In the genomic region with DNA sequence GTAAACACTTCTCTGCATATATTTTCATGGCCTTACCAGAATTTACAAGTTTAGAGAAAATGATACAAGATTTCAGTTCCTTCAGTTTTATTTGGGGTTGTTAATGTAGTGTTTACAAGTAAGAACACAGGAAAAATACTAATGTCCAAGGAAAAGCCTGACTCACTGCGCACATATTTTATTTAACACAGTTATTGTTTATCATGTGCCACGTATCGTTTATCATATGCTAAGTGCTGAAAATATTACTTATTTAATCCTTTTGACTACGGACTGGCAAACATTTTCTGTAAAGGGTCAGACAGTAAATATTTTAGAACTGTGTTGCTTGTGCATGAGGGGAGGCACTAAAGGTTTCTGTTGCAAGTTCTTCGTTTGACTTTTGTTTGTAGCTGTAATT, we compare ENCODE assay signal across 25 cellular contexts. TPM values are rescaled to one million over a fixed set of nuclear protein-coding genes. Genes with fewer than 3 reads are reported as not detected.
"Had no signal": no experiment of that assay in that cellular context is flagged by ENCODE, and none has a peak within 500 bp of the region (broad histone marks: within the 10 kb centered on the region; RNA-seq: fewer than 3 reads in every experiment).

No MANE protein-coding gene starts in this region.

- H3K4me2 ChIP-seq: PC-9 had no signal

- H3K36me3 ChIP-seq: brain microvascular endothelial cell, cardiac muscle cell had no signal

- H3K27ac ChIP-seq: brain microvascular endothelial cell, cardiac muscle cell, PC-9, VCaP had no signal

- DNase-seq: activated CD4-positive, alpha-beta memory T cell treated with anti-CD3 and anti-CD28 coated beads, Interleukin-2, amount 10 ng/mL, durations not matched to agents 7 days and 5 days; activated CD4-positive, alpha-beta T cell treated with anti-CD3 and anti-CD28 coated beads for 36 hours; activated CD4-positive, alpha-beta T cell treated with anti-CD3 and anti-CD28 coated beads, Interleukin-2, amount 50 U/mL, for 1 hour; activated CD4-positive, CD25-positive, alpha-beta regulatory T cell; activated gamma-delta T cell; activated naive CD4-positive, alpha-beta T cell treated with anti-CD3 and anti-CD28 coated beads for 36 hours; activated naive CD8-positive, alpha-beta T cell treated with anti-CD3 and anti-CD28 coated beads for 36 hours; activated T-cell treated with anti-CD3 and anti-CD28 coated beads for 4 hours; activated T-cell treated with anti-CD3 and anti-CD28 coated beads, Interleukin-2, amount 50 U/mL, for 48 hours; brain microvascular endothelial cell; Karpas-422; MM.1S; NCI-H1105; NCI-H1436 treated with DMSO at 0.1 percent for 48 hours; NCI-H187; NCI-H2081; NCI-H510A treated with DMSO at 0.1 percent for 48 hours; PC-9; SHP77 treated with DMSO at 0.1 percent for 48 hours; T-helper 17 cell; T1000 had no signal

- H3K27me3 ChIP-seq: brain microvascular endothelial cell, cardiac muscle cell had no signal

- H2AFZ ChIP-seq: PC-9 had no signal

- H3K4me3 ChIP-seq: cardiac muscle cell, PC-9 had no signal

- ATAC-seq: activated CD4-positive, alpha-beta T cell treated with anti-CD3 and anti-CD28 coated beads for 36 hours; activated T-helper 17 cell treated with anti-CD3 and anti-CD28 coated beads, Interleukin-2, amount 50 U/mL, for 72 hours; T-helper 17 cell had no signal

RNA-seq across cellular contexts. Expression of gene HSD17B13, which starts 0.8 kb away (rescaled TPM):
- total RNA-seq: activated CD4-positive, alpha-beta T cell treated with anti-CD3 and anti-CD28 coated beads for 36 hours; activated naive CD8-positive, alpha-beta T cell treated with anti-CD3 and anti-CD28 coated beads for 36 hours; PC-9; SK-MEL-5 had no signal
- polyA plus RNA-seq: cardiac muscle cell had no signal
